In genomic region chr2:108320326-108320932, GRCh38 we compare ENCODE assay signal across 21 cellular contexts. TPM values are rescaled to one million over a fixed set of nuclear protein-coding genes. Genes with fewer than 3 reads are reported as not detected.
"Had no signal": no experiment of that assay in that cellular context is flagged by ENCODE, and none has a peak within 500 bp of the region (broad histone marks: within the 10 kb centered on the region; RNA-seq: fewer than 3 reads in every experiment).

No MANE protein-coding gene starts in this region.

- H3K4me1 Mint-ChIP-seq: activated CD4-positive, alpha-beta T cell treated with anti-CD3 and anti-CD28 coated beads, Interleukin-2, amount 10 ng/mL, durations not matched to agents 24 days and 14 days; activated naive CD8-positive, alpha-beta T cell treated with anti-CD3 and anti-CD28 coated beads, Interleukin-2, amount 50 U/mL, for 24 hours; central memory CD8-positive, alpha-beta T cell; stimulated activated naive B cell treated with anti-CD40 and anti-IgM and Interleukin-4, amounts not matched to agents 10 μg/mL and 1 μg/mL and 100 μg/mL, for 72 hours had no signal

- H3K4me3 ChIP-seq: coronary artery, lung had no signal

- H3K27me3 ChIP-seq: foreskin keratinocyte had no signal

- DNase-seq: activated CD4-positive, alpha-beta T cell treated with anti-CD3 and anti-CD28 coated beads, Interleukin-2, amount 10 ng/mL, durations not matched to agents 24 days and 14 days; activated CD8-positive, alpha-beta T cell treated with anti-CD3 and anti-CD28 coated beads for 36 hours; activated naive CD4-positive, alpha-beta T cell treated with anti-CD3 and anti-CD28 coated beads for 36 hours; activated naive CD8-positive, alpha-beta T cell treated with anti-CD3 and anti-CD28 coated beads, Interleukin-2, amount 50 U/mL, for 24 hours; activated T-cell treated with anti-CD3 and anti-CD28 coated beads, Interleukin-2, amount 50 U/mL, for 1 hour; anterior cingulate cortex; foreskin keratinocyte; glutamatergic neuron; hippocampal formation; left colon; occipital lobe; posterior cingulate gyrus; retina; stimulated activated naive B cell treated with anti-CD40 and anti-IgM and Interleukin-4, amounts not matched to agents 10 μg/mL and 1 μg/mL and 100 μg/mL, for 72 hours; T-helper 9 cell had no signal

- H3K36me3 Mint-ChIP-seq: mesothelial cell of epicardium; stimulated activated naive B cell treated with anti-CD40 and anti-IgM and Interleukin-4, amounts not matched to agents 10 μg/mL and 1 μg/mL and 100 μg/mL, for 72 hours had no signal

- H3K27ac ChIP-seq: coronary artery, foreskin keratinocyte had no signal

- ATAC-seq: activated CD8-positive, alpha-beta T cell treated with anti-CD3 and anti-CD28 coated beads for 36 hours; activated naive CD8-positive, alpha-beta T cell treated with anti-CD3 and anti-CD28 coated beads, Interleukin-2, amount 50 U/mL, for 24 hours; foreskin keratinocyte; left colon; stimulated activated naive B cell treated with anti-CD40 and anti-IgM and Interleukin-4, amounts not matched to agents 10 μg/mL and 1 μg/mL and 100 μg/mL, for 72 hours had no signal

- H3K9me3 Mint-ChIP-seq: activated CD4-positive, alpha-beta T cell treated with anti-CD3 and anti-CD28 coated beads, Interleukin-2, amount 10 ng/mL, durations not matched to agents 24 days and 14 days; activated CD8-positive, alpha-beta T cell treated with anti-CD3 and anti-CD28 coated beads for 36 hours; activated naive CD4-positive, alpha-beta T cell treated with anti-CD3 and anti-CD28 coated beads for 36 hours; activated naive CD8-positive, alpha-beta T cell treated with anti-CD3 and anti-CD28 coated beads, Interleukin-2, amount 50 U/mL, for 24 hours; central memory CD8-positive, alpha-beta T cell; mesothelial cell of epicardium; stimulated activated naive B cell treated with anti-CD40 and anti-IgM and Interleukin-4, amounts not matched to agents 10 μg/mL and 1 μg/mL and 100 μg/mL, for 72 hours had no signal

- H3K4me3 Mint-ChIP-seq: activated CD4-positive, alpha-beta T cell treated with anti-CD3 and anti-CD28 coated beads, Interleukin-2, amount 10 ng/mL, durations not matched to agents 24 days and 14 days; activated CD8-positive, alpha-beta T cell treated with anti-CD3 and anti-CD28 coated beads for 36 hours; activated naive CD4-positive, alpha-beta T cell treated with anti-CD3 and anti-CD28 coated beads for 36 hours; activated naive CD8-positive, alpha-beta T cell treated with anti-CD3 and anti-CD28 coated beads, Interleukin-2, amount 50 U/mL, for 24 hours; central memory CD8-positive, alpha-beta T cell; mesothelial cell of epicardium; stimulated activated naive B cell treated with anti-CD40 and anti-IgM and Interleukin-4, amounts not matched to agents 10 μg/mL and 1 μg/mL and 100 μg/mL, for 72 hours had no signal

- H3K27ac Mint-ChIP-seq: activated CD4-positive, alpha-beta T cell treated with anti-CD3 and anti-CD28 coated beads, Interleukin-2, amount 10 ng/mL, durations not matched to agents 24 days and 14 days; activated CD8-positive, alpha-beta T cell treated with anti-CD3 and anti-CD28 coated beads for 36 hours; activated naive CD4-positive, alpha-beta T cell treated with anti-CD3 and anti-CD28 coated beads for 36 hours; activated naive CD8-positive, alpha-beta T cell treated with anti-CD3 and anti-CD28 coated beads, Interleukin-2, amount 50 U/mL, for 24 hours; mesothelial cell of epicardium; stimulated activated naive B cell treated with anti-CD40 and anti-IgM and Interleukin-4, amounts not matched to agents 10 μg/mL and 1 μg/mL and 100 μg/mL, for 72 hours had no signal

RNA-seq across cellular contexts. Expression of gene SULT1C2, which starts 31.7 kb away (rescaled TPM):
- total RNA-seq: activated CD4-positive, alpha-beta T cell treated with anti-CD3 and anti-CD28 coated beads, Interleukin-2, amount 10 ng/mL, durations not matched to agents 24 days and 14 days; activated CD8-positive, alpha-beta T cell treated with anti-CD3 and anti-CD28 coated beads for 36 hours; activated naive CD4-positive, alpha-beta T cell treated with anti-CD3 and anti-CD28 coated beads for 36 hours; foreskin keratinocyte; mesothelial cell of epicardium had no signal
- polyA plus RNA-seq: fibroblast of lung, foreskin keratinocyte, neural cell had no signal

RNA-seq across cellular contexts. Expression of gene SULT1C4, which starts 57.3 kb away (rescaled TPM):
- total RNA-seq: activated CD4-positive, alpha-beta T cell treated with anti-CD3 and anti-CD28 coated beads, Interleukin-2, amount 10 ng/mL, durations not matched to agents 24 days and 14 days; activated CD8-positive, alpha-beta T cell treated with anti-CD3 and anti-CD28 coated beads for 36 hours; activated naive CD4-positive, alpha-beta T cell treated with anti-CD3 and anti-CD28 coated beads for 36 hours; foreskin keratinocyte had no signal
- polyA plus RNA-seq: foreskin keratinocyte, neural cell had no signal
